In genomic region chr15:58918239-58918638, GRCh38 we compare ENCODE assay signal across 1 cellular context.
TF ChIP-seq lines count a peak whose summit lies in the region.

No MANE protein-coding gene starts in this region.

TF ChIP-seq in K562, 482 proteins besides CTCF, POLR2A, EP300 and RAD21:
- TF ChIP-seq HMBOX1 (IDR thresholded peaks at IDR 0.05) (peak; percentile 87), TAF15 (IDR thresholded peaks at IDR 0.05; ENCODE audit: low read depth, low read length) (no peak), NR4A1 (CRISPR knock-in tag; IDR thresholded peaks at IDR 0.05) (no peak), NR4A1 (tag; IDR thresholded peaks at IDR 0.05) (no peak), FOXA3 (CRISPR knock-in tag; conservative IDR thresholded peaks at IDR 0.05 in 1 of 2, IDR thresholded peaks at IDR 0.05 in 1 of 2) (no peak), ELF1 (tag; IDR thresholded peaks at IDR 0.05) (no peak), TAF1 (IDR thresholded peaks at IDR 0.05; ENCODE audit: control insufficient read depth, extremely low read depth, insufficient read depth, low read length, severe bottlenecking) (no peak), KHSRP (IDR thresholded peaks at IDR 0.05) (no peak), RBFOX2 (IDR thresholded peaks at IDR 0.05; ENCODE audit: low read depth, low read length) (no peak), PHB2 (IDR thresholded peaks at IDR 0.05; ENCODE audit: low read depth) (no peak), ZNF431 (CRISPR knock-in tag; IDR thresholded peaks at IDR 0.05) (no peak), HNRNPLL (IDR thresholded peaks at IDR 0.05; ENCODE audit: low read depth, low read length, poor library complexity, severe bottlenecking) (peak; percentile 55), HMGXB4 (CRISPR knock-in tag; IDR thresholded peaks at IDR 0.05) (no peak), ZNF212 (CRISPR knock-in tag; IDR thresholded peaks at IDR 0.05) (no peak), MCM5 (IDR thresholded peaks at IDR 0.05; ENCODE audit: low read depth) (no peak), TRIM24 (IDR thresholded peaks at IDR 0.05) (no peak), SRSF7 (optimal IDR thresholded peaks at IDR 0.05; ENCODE audit: low read depth, low read length) (no peak), BHLHE40 (IDR thresholded peaks at IDR 0.05; ENCODE audit: low read length) (no peak), L3MBTL2 (IDR thresholded peaks at IDR 0.05) (no peak), KDM4B (IDR thresholded peaks at IDR 0.05; ENCODE audit: borderline replicate concordance in 2 of 2, low read depth in 1 of 2) (no peak), ZNF24 (IDR thresholded peaks at IDR 0.05) (no peak), USF2 (CRISPR knock-in tag; IDR thresholded peaks at IDR 0.05) (no peak), SETDB1 (IDR thresholded peaks at IDR 0.05; ENCODE audit: low read length) (no peak), SRSF3 (IDR thresholded peaks at IDR 0.05; ENCODE audit: insufficient read depth, low read length) (no peak), ARID1B (IDR thresholded peaks at IDR 0.05) (peak; percentile 28; the same call in 1 of the 2 replicates), SMARCE1 (IDR thresholded peaks at IDR 0.05) (0 out of 2 replicates have a peak, but pooled peaks have one; percentile 14), OTX1 (CRISPR knock-in tag; IDR thresholded peaks at IDR 0.05) (no peak), E2F1 (CRISPR knock-in tag; IDR thresholded peaks at IDR 0.05) (no peak), NRF1 (conservative IDR thresholded peaks at IDR 0.05 in 1 of 2, IDR thresholded peaks at IDR 0.05 in 1 of 2) (no peak), CBFA2T3 (IDR thresholded peaks at IDR 0.05) (no peak)
- TF ChIP-seq, protein P1, sequence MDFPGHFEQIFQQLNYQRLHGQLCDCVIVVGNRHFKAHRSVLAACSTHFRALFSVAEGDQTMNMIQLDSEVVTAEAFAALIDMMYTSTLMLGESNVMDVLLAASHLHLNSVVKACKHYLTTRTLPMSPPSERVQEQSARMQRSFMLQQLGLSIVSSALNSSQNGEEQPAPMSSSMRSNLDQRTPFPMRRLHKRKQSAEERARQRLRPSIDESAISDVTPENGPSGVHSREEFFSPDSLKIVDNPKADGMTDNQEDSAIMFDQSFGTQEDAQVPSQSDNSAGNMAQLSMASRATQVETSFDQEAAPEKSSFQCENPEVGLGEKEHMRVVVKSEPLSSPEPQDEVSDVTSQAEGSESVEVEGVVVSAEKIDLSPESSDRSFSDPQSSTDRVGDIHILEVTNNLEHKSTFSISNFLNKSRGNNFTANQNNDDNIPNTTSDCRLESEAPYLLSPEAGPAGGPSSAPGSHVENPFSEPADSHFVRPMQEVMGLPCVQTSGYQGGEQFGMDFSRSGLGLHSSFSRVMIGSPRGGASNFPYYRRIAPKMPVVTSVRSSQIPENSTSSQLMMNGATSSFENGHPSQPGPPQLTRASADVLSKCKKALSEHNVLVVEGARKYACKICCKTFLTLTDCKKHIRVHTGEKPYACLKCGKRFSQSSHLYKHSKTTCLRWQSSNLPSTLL (IDR thresholded peaks at IDR 0.05): no peak
- TF ChIP-seq, protein P2, sequence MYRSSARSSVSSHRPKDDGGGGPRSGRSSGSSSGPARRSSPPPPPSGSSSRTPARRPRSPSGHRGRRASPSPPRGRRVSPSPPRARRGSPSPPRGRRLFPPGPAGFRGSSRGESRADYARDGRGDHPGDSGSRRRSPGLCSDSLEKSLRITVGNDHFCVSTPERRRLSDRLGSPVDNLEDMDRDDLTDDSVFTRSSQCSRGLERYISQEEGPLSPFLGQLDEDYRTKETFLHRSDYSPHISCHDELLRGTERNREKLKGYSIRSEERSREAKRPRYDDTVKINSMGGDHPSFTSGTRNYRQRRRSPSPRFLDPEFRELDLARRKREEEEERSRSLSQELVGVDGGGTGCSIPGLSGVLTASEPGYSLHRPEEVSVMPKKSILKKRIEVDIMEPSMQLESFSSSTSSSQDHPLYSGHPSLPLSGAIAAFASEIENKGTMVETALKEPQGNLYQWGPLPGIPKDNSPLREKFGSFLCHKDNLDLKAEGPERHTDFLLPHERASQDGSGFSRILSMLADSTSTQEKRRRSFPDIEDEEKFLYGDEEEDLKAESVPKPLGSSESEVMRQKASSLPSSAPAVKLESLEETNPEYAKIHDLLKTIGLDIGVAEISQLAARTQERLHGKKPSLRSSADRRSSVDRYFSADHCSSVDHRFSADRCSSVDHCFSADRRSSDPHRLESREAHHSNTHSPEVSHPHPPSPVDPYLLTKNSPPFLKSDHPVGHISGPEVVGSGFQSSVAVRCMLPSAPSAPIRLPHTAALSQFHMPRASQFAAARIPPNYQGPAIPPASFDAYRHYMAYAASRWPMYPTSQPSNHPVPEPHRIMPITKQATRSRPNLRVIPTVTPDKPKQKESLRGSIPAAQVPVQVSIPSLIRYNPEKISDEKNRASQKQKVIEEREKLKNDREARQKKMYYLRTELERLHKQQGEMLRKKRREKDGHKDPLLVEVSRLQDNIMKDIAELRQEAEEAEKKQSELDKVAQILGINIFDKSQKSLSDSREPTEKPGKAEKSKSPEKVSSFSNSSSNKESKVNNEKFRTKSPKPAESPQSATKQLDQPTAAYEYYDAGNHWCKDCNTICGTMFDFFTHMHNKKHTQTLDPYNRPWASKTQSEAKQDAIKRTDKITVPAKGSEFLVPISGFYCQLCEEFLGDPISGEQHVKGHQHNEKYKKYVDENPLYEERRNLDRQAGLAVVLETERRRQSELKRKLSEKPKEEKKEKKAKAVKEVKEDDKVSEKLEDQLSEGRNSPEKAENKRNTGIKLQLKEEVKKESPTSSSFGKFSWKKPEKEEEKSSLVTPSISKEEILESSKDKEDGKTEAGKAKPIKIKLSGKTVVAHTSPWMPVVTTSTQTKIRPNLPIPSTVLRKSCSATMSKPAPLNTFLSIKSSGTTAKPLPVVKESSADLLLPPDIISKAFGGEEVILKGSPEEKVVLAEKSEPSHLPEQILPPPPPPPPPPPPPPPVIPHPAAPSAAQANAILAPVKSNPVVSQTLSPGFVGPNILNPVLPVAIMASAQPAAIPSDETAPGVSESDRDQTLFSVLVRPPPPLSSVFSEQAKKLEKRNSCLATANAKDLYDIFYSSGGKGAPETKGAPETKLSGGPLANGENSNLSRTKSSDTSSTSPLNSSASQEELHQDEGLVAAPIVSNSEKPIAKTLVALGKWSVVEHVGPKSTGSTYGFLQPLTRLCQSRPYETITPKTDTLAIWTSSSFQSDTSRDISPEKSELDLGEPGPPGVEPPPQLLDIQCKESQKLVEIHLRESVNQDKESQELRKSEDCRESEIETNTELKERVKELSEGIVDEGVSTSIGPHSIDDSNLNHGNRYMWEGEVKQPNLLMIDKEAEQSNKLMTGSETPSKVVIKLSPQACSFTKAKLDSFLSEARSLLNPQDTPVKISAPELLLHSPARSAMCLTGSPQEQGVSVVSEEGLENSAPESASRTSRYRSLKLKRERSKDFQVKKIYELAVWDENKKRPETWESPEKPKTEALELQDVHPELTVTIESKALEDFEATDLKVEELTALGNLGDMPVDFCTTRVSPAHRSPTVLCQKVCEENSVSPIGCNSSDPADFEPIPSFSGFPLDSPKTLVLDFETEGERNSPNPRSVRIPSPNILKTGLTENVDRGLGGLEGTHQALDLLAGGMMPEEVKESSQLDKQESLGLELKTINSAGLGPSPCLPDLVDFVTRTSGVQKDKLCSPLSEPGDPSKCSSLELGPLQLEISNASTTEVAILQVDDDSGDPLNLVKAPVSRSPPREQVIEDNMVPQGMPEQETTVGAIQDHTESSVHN (IDR thresholded peaks at IDR 0.05; ENCODE audit: borderline replicate concordance in 1 of 2, low read depth in 1 of 2): no peak
- TF ChIP-seq, protein P3, sequence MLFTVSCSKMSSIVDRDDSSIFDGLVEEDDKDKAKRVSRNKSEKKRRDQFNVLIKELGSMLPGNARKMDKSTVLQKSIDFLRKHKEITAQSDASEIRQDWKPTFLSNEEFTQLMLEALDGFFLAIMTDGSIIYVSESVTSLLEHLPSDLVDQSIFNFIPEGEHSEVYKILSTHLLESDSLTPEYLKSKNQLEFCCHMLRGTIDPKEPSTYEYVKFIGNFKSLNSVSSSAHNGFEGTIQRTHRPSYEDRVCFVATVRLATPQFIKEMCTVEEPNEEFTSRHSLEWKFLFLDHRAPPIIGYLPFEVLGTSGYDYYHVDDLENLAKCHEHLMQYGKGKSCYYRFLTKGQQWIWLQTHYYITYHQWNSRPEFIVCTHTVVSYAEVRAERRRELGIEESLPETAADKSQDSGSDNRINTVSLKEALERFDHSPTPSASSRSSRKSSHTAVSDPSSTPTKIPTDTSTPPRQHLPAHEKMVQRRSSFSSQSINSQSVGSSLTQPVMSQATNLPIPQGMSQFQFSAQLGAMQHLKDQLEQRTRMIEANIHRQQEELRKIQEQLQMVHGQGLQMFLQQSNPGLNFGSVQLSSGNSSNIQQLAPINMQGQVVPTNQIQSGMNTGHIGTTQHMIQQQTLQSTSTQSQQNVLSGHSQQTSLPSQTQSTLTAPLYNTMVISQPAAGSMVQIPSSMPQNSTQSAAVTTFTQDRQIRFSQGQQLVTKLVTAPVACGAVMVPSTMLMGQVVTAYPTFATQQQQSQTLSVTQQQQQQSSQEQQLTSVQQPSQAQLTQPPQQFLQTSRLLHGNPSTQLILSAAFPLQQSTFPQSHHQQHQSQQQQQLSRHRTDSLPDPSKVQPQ (CRISPR knock-in tag; IDR thresholded peaks at IDR 0.05; ENCODE audit: borderline replicate concordance): no peak
- TF ChIP-seq, protein P4, sequence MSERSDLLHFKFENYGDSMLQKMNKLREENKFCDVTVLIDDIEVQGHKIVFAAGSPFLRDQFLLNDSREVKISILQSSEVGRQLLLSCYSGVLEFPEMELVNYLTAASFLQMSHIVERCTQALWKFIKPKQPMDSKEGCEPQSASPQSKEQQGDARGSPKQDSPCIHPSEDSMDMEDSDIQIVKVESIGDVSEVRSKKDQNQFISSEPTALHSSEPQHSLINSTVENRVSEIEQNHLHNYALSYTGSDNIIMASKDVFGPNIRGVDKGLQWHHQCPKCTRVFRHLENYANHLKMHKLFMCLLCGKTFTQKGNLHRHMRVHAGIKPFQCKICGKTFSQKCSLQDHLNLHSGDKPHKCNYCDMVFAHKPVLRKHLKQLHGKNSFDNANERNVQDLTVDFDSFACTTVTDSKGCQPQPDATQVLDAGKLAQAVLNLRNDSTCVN (CRISPR knock-in tag; IDR thresholded peaks at IDR 0.05): no peak
- TF ChIP-seq, protein P5, sequence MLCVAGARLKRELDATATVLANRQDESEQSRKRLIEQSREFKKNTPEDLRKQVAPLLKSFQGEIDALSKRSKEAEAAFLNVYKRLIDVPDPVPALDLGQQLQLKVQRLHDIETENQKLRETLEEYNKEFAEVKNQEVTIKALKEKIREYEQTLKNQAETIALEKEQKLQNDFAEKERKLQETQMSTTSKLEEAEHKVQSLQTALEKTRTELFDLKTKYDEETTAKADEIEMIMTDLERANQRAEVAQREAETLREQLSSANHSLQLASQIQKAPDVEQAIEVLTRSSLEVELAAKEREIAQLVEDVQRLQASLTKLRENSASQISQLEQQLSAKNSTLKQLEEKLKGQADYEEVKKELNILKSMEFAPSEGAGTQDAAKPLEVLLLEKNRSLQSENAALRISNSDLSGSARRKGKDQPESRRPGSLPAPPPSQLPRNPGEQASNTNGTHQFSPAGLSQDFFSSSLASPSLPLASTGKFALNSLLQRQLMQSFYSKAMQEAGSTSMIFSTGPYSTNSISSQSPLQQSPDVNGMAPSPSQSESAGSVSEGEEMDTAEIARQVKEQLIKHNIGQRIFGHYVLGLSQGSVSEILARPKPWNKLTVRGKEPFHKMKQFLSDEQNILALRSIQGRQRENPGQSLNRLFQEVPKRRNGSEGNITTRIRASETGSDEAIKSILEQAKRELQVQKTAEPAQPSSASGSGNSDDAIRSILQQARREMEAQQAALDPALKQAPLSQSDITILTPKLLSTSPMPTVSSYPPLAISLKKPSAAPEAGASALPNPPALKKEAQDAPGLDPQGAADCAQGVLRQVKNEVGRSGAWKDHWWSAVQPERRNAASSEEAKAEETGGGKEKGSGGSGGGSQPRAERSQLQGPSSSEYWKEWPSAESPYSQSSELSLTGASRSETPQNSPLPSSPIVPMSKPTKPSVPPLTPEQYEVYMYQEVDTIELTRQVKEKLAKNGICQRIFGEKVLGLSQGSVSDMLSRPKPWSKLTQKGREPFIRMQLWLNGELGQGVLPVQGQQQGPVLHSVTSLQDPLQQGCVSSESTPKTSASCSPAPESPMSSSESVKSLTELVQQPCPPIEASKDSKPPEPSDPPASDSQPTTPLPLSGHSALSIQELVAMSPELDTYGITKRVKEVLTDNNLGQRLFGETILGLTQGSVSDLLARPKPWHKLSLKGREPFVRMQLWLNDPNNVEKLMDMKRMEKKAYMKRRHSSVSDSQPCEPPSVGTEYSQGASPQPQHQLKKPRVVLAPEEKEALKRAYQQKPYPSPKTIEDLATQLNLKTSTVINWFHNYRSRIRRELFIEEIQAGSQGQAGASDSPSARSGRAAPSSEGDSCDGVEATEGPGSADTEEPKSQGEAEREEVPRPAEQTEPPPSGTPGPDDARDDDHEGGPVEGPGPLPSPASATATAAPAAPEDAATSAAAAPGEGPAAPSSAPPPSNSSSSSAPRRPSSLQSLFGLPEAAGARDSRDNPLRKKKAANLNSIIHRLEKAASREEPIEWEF (CRISPR knock-in tag; IDR thresholded peaks at IDR 0.05): no peak
